Comparison of ENCODE assay signal across 7 cellular contexts in the genomic region with DNA sequence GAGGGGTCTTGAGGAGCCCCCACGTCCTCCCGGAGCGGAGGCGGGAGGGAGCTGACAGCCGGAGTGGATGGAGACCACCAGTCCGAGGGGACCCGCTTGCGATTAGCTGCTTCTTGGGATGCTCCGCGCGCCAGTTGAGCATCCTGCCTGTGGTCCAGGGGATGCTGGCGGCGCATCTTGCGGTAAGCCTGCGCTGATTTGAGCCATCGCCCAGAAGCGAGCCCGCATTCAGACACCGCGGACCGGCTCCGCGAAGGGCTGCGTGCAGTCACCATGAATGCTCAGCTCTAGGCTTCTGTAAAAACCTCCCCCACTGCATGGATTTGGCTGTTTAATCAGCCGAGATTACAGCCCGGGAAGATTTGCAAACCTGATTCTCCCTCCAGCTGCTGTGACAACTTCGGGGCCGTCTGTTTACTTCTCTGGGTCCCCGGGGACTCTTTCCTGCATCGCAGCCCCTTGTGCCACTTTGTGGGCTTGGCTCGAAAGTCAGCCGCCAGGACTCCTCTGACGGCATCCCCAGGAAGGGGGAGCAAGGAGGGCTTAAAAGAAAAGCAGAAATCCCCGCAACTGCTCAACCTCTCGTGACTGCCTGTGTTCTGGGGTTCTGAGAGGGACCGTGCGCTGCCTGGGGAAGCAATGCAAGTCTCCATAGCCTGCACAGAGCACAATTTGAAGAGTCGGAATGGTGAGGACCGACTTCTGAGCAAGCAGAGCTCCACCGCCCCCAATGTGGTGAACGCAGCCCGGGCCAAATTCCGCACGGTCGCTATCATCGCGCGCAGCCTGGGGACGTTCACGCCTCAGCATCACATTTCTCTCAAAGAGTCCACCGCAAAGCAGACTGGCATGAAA.
A peak's percentile ranks its signal among the peaks of the same experiment; 100 is the strongest.
DNase-seq lines count a peak whose midpoint lies in the region; ATAC-seq, FAIRE-seq and TF ChIP-seq lines count a peak whose summit lies in the region.

No MANE protein-coding gene starts in this region.

- H3K23ac ChIP-seq in H1 (ENCODE audit: insufficient read length): no peak overlapping the region

- no peaks in the 10 kb centered on the region for H3K36me3 ChIP-seq in H1 (ENCODE audit: control insufficient read depth in 2 of 4, insufficient read depth in 4 of 4, low read length in 3 of 4)

- H3K4me1 ChIP-seq in H1 (replicated peaks in 1 of 4; ENCODE audit: control insufficient read depth in 3 of 4, insufficient read depth in 4 of 4, low read length in 3 of 4): peaks cover 0 to 13% (median 4%) of the 10 kb centered on the region in 4 experiments; a peak in 6 of 7 replicates

- peak; percentile 47 for ATAC-seq in GM21423 (IDR thresholded peaks at IDR 0.05; ENCODE audit: unreplicated experiment)
- peak; percentile 46 to 90 for ATAC-seq in naive B cell (ENCODE audit: low read depth in 2 of 2)
- ATAC-seq in GM18517 (IDR thresholded peaks at IDR 0.05; ENCODE audit: unreplicated experiment): no peak

- no peak overlapping the region for H4K5ac ChIP-seq in H1 (ENCODE audit: insufficient read length, low read depth, low read length)

- peaks cover 5% of the 10 kb centered on the region; the same call in 1 of the 2 replicates for H3K23me2 ChIP-seq in H1 (ENCODE audit: low read depth, low read length)

- H3K4me3 Mint-ChIP-seq in naive B cell: peak overlapping the region in 4 of 8 donors; percentile 39 to 76 (median 59)

- H3K56ac ChIP-seq in H1 (replicated peaks; ENCODE audit: insufficient read length, low read depth, low read length): no peak overlapping the region

- no peak overlapping the region for H3K4ac ChIP-seq in H1 (replicated peaks; ENCODE audit: insufficient read length, low read depth, low read length)

- CTCF ChIA-PET in H1 (lab: Charles Lee; ENCODE audit: partially characterized antibody): interaction anchor here (0.6 to 2.0 kb wide), 11 partner anchors 15 to 612 kb away, joined by 3 to 7 read pairs (median 3); no protein-coding TSS in a partner anchor

- H2AFZ ChIP-seq in H1 (ENCODE audit: low read length): peak overlapping the region; percentile 95

- no peak for TF ChIP-seq CTCF in H1 (IDR thresholded peaks at IDR 0.05; ENCODE audit: control extremely low read depth in 1 of 3, insufficient read depth in 1 of 3, low read depth in 1 of 3, low read length in 3 of 3)

- DNase-seq in NCI-H82 treated with DMSO at 0.1 percent for 48 hours (lab: John Stamatoyannopoulos, UW; ENCODE audit: unreplicated experiment): peak; percentile 86
- peak in 1 of 2 experiments; percentile 69 for DNase-seq in H1 (ENCODE audit: low read depth in 1 of 2, low spot score in 2 of 2)
- DNase-seq in naive B cell: peak; percentile 29
- no peak for DNase-seq in NCI-H2081 treated with DMSO at 0.1 percent for 48 hours (lab: John Stamatoyannopoulos, UW)
- no peak for DNase-seq in NCI-H146 (lab: John Stamatoyannopoulos, UW)

- H2AK5ac ChIP-seq in H1 (ENCODE audit: low read depth, low read length): no peak overlapping the region; the same call in 1 of the 2 replicates

- H2BK15ac ChIP-seq in H1 (ENCODE audit: low read length): no peak overlapping the region

- TF ChIP-seq POLR2A in H1 (IDR thresholded peaks at IDR 0.05; ENCODE audit: control extremely low read depth in 1 of 2, low read depth in 2 of 2, low read length in 2 of 2): no peak

- peaks cover 64 to 82% (median 65%) of the 10 kb centered on the region in 3 donors for H3K27me3 Mint-ChIP-seq in naive B cell

- peaks cover 0 to 10% (median 0%) of the 10 kb centered on the region in 3 donors for H3K4me1 Mint-ChIP-seq in naive B cell

- H3K79me2 ChIP-seq in H1 (ENCODE audit: control insufficient read depth in 1 of 2, insufficient read depth in 2 of 2, low read length in 2 of 2): no peaks in the 10 kb centered on the region

- POLR2A ChIA-PET in H1 (lab: Charles Lee; ENCODE audit: partially characterized antibody): no interaction called here

- no peaks in the 10 kb centered on the region for H4K20me1 ChIP-seq in H1 (replicated peaks in 1 of 2; ENCODE audit: control insufficient read depth in 1 of 2, insufficient read depth in 2 of 2, low read length in 2 of 2)

- 12% methylated on average over 51 of the region's 51 CpGs; no CpG with 5 or more reads in 1 of the 2 experiments for whole genome bisulfite sequencing in H1 (ENCODE audit: extremely low coverage in 1 of 2, insufficient coverage in 1 of 2, insufficient read length in 1 of 2, insufficient replicate concordance in 2 of 2, low coverage in 1 of 2, low lambda C conversion rate in 2 of 2, missing lambda C conversion rate in 1 of 2), 2 experiments

- H3K27ac Mint-ChIP-seq in naive B cell: peak overlapping the region in 2 of 6 donors; percentile 57 to 83

- H3K4me2 ChIP-seq in H1 (ENCODE audit: insufficient read depth in 1 of 2, low read depth in 2 of 2, low read length in 2 of 2): peak overlapping the region; percentile 83 to 97

- FAIRE-seq in H1 (lab: Jason Lieb, UNC): no peak

- no peak overlapping the region for H2BK12ac ChIP-seq in H1 (ENCODE audit: low read depth, low read length)

- H3K79me1 ChIP-seq in H1 (ENCODE audit: low read depth, low read length): no peaks in the 10 kb centered on the region

- H2BK5ac ChIP-seq in H1 (ENCODE audit: low read depth, low read length): no peak overlapping the region

- no peak overlapping the region for H4K91ac ChIP-seq in H1 (replicated peaks; ENCODE audit: insufficient read length, low read length)

- H3K27me3 ChIP-seq in H1 (replicated peaks in 1 of 4; ENCODE audit: control insufficient read depth in 3 of 4, extremely low read depth in 1 of 4, insufficient read depth in 3 of 4, low read length in 3 of 4): peaks cover 16 to 39% (median 28%) of the 10 kb centered on the region in 4 experiments

- H3K4me3 ChIP-seq in H1 (ENCODE audit: extremely low read depth in 1 of 4, insufficient read depth in 2 of 4, low read depth in 3 of 4, low read length in 4 of 4): peak overlapping the region; percentile 33 to 58 (median 40)

- no peaks in the 10 kb centered on the region for H3K9me3 ChIP-seq in H1 (ENCODE audit: insufficient read depth in 2 of 2, low read depth in 1 of 2, low read length in 1 of 2)

- no peak overlapping the region for H2BK120ac ChIP-seq in H1 (replicated peaks; ENCODE audit: low read depth, low read length)

- TF ChIP-seq EP300 in H1 (IDR thresholded peaks at IDR 0.05; ENCODE audit: borderline replicate concordance in 1 of 2, low read depth in 2 of 2, low read length in 2 of 2): no peak

- no peak overlapping the region for H3K14ac ChIP-seq in H1 (ENCODE audit: insufficient read length)

- no peak overlapping the region for H3K27ac ChIP-seq in H1 (ENCODE audit: low read depth, low read length)

- no peaks in the 10 kb centered on the region for H3K36me3 Mint-ChIP-seq in naive B cell

- H2BK20ac ChIP-seq in H1 (ENCODE audit: low read length): no peak overlapping the region

- no peak for TF ChIP-seq RAD21 in H1 (IDR thresholded peaks at IDR 0.05 in 1 of 2, conservative IDR thresholded peaks at IDR 0.05 in 1 of 2; ENCODE audit: low read depth in 2 of 2, low read length in 2 of 2)

- H3K9me3 Mint-ChIP-seq in naive B cell: no peaks in the 10 kb centered on the region

- H4K8ac ChIP-seq in H1 (ENCODE audit: extremely low read depth, insufficient read depth, low read length): no peak overlapping the region

- H3K9ac ChIP-seq in H1 (replicated peaks in 1 of 4; ENCODE audit: extremely low read depth in 1 of 4, low read depth in 3 of 4, low read length in 3 of 4): no peak overlapping the region

- H3K18ac ChIP-seq in H1 (ENCODE audit: extremely low read depth, low read length): no peak overlapping the region

TF ChIP-seq in H1, 55 proteins besides CTCF, POLR2A, EP300 and RAD21:
- TF ChIP-seq SUZ12 (IDR thresholded peaks at IDR 0.05; ENCODE audit: low read length) (peak; percentile 69), RBBP5 (IDR thresholded peaks at IDR 0.05; ENCODE audit: borderline replicate concordance, low read depth, low read length) (peak; percentile 53; the same call in 1 of the 2 replicates), KDM1A (IDR thresholded peaks at IDR 0.05; ENCODE audit: borderline replicate concordance, low read length) (peak; percentile 14; the same call in 1 of the 2 replicates), YY1 (IDR thresholded peaks at IDR 0.05; ENCODE audit: low read depth, low read length) (peak; percentile 47), ASH2L (IDR thresholded peaks at IDR 0.05; ENCODE audit: low read length) (peak; percentile 48), KDM4A (IDR thresholded peaks at IDR 0.05; ENCODE audit: low read depth, low read length, severe bottlenecking) (peak; percentile 31), RNF2 (IDR thresholded peaks at IDR 0.05; ENCODE audit: borderline replicate concordance, low read depth, low read length, missing control alignments, poor library complexity, severe bottlenecking) (peak; percentile 52), TBP (IDR thresholded peaks at IDR 0.05; ENCODE audit: low read depth, low read length) (0 out of 2 replicates have a peak, but pooled peaks have one; percentile 5), HDAC2 (IDR thresholded peaks at IDR 0.05; ENCODE audit: borderline replicate concordance in 1 of 2, low read depth in 2 of 2, low read length in 2 of 2) (0 out of 4 replicates have a peak, but pooled peaks of 1 of the 2 experiments have one; percentile 36), CTBP2 (IDR thresholded peaks at IDR 0.05; ENCODE audit: borderline replicate concordance, insufficient read depth, insufficient read length, low read length) (peak; percentile 92), EZH2 (IDR thresholded peaks at IDR 0.05; ENCODE audit: low read depth, low read length, severe bottlenecking) (peak; percentile 83), ZNF274 (IDR thresholded peaks at IDR 0.05; ENCODE audit: borderline replicate concordance, extremely low read depth, low read length) (no peak), RXRA (IDR thresholded peaks at IDR 0.05; ENCODE audit: insufficient read depth, low read depth, low read length) (no peak), KDM5A (IDR thresholded peaks at IDR 0.05; ENCODE audit: low read length) (no peak), SIRT6 (IDR thresholded peaks at IDR 0.05; ENCODE audit: low read length) (no peak), PHF8 (conservative IDR thresholded peaks at IDR 0.05; ENCODE audit: low read depth, low read length) (no peak)

Comparison
In these comparisons a context has a peak if more than half of its experiments do, and no peak if none do; other contexts are left out.
1. DNase-seq: peak in NCI-H82 treated with DMSO at 0.1 percent for 48 hours (single experiment) and naive B cell (single experiment); none in NCI-H2081 treated with DMSO at 0.1 percent for 48 hours (single experiment) and NCI-H146 (single experiment).